ENCODE assay signal across 8 cellular contexts in genomic region chr3:186107148-186108105, GRCh38. TPM values are rescaled to one million over a fixed set of nuclear protein-coding genes. Genes with fewer than 3 reads are reported as not detected.
DNase-seq lines count a peak whose midpoint lies in the region; ATAC-seq and TF ChIP-seq lines count a peak whose summit lies in the region.

No MANE protein-coding gene starts in this region.

- ATAC-seq in PC-3, result peak; percentile 29
- ATAC-seq in naive thymus-derived CD8-positive, alpha-beta T cell, result peak; percentile 19 to 36
- ATAC-seq in GM21360 (IDR thresholded peaks at IDR 0.05; ENCODE audit: unreplicated experiment), result no peak

- H3K36me3 ChIP-seq in PC-3 (ENCODE audit: low read depth, low read length) (peaks cover 16% of the 10 kb centered on the region; the same call in 1 of the 2 replicates), transverse colon (no peaks in the 10 kb centered on the region)

- TF ChIP-seq POLR2A in transverse colon (IDR thresholded peaks at IDR 0.05), result no peak

- peak overlapping the region; percentile 82 to 99 (median 88) for H3K4me3 Mint-ChIP-seq in naive thymus-derived CD8-positive, alpha-beta T cell

- H3K9me3 Mint-ChIP-seq in naive thymus-derived CD8-positive, alpha-beta T cell, result no peaks in the 10 kb centered on the region

- TF ChIP-seq EP300 in transverse colon (IDR thresholded peaks at IDR 0.05; ENCODE audit: low read depth), result no peak

- H3K9ac ChIP-seq in PC-3 (ENCODE audit: low read length), result peak overlapping the region; percentile 78

- peak overlapping the region in 3 of 10 donors; percentile 26 to 76 (median 57) for H3K27ac Mint-ChIP-seq in naive thymus-derived CD8-positive, alpha-beta T cell

- H3K4me2 ChIP-seq in PC-3 (ENCODE audit: low read length), result peak overlapping the region; percentile 90

- TF ChIP-seq CTCF in PC-3 (conservative IDR thresholded peaks at IDR 0.05; ENCODE audit: low read depth, low read length) (no peak), foreskin fibroblast (IDR thresholded peaks at IDR 0.05; ENCODE audit: low read depth, low read length) (no peak), transverse colon (IDR thresholded peaks at IDR 0.05) (no peak)

- peaks cover 0 to 4% (median 0%) of the 10 kb centered on the region in 3 donors for H3K36me3 Mint-ChIP-seq in naive thymus-derived CD8-positive, alpha-beta T cell

- no peaks in the 10 kb centered on the region for H3K27me3 ChIP-seq in PC-3 (ENCODE audit: low read length)
- H3K27me3 ChIP-seq in transverse colon, result peaks cover 63% of the 10 kb centered on the region

- H3K4me3 ChIP-seq in PC-3 (ENCODE audit: low read length) (peak overlapping the region; percentile 96), foreskin fibroblast (ENCODE audit: low read depth in 1 of 2, low read length in 2 of 2) (peak overlapping the region; percentile 80 to 85), transverse colon (peak overlapping the region; percentile 41 to 76 (median 69))

- H3K4me1 Mint-ChIP-seq in naive thymus-derived CD8-positive, alpha-beta T cell, result peaks cover 25 to 42% (median 33%) of the 10 kb centered on the region in 4 donors

- peaks cover 4% of the 10 kb centered on the region for H3F3A ChIP-seq in PC-3 (ENCODE audit: low read length, unreplicated experiment)

- DNase-seq in GM03348 (ENCODE audit: low spot score) (peak; percentile 78), Kasumi-1 (lab: John Stamatoyannopoulos, UW) (peak; percentile 79 to 83), PC-3 (peak; percentile 75), foreskin fibroblast (peak; percentile 57 to 87), transverse colon (peak; percentile 51)
- DNase-seq in activated effector memory CD4-positive, alpha-beta T cell treated with anti-CD3 and anti-CD28 coated beads, Interleukin-2, amount 50 U/mL, for 16 hours, result peak; percentile 77
- DNase-seq in naive thymus-derived CD8-positive, alpha-beta T cell, result peak; percentile 8 to 65 (median 41)

- 3 to 5% methylated on average over 17 to 45 of the region's 45 CpGs for WGBS in transverse colon (ENCODE audit: low coverage in 1 of 2), 2 donors

- BruUV-seq in PC-3 (replicated peaks; lab: Mats Ljungman, UMichigan), result no TSS peak

- POLR2A ChIA-PET in PC-3 (lab: Charles Lee; ENCODE audit: unreplicated experiment), result interaction anchor here (0.6 kb wide), 1 partner anchor 19 kb away, joined by 7 read pairs; no protein-coding TSS in a partner anchor
- POLR2A ChIA-PET in naive thymus-derived CD8-positive, alpha-beta T cell (lab: Charles Lee), result interaction anchor here (0.9 kb wide), 1 partner anchor 77 kb away, joined by 6 read pairs; no protein-coding TSS in a partner anchor

- peak overlapping the region; percentile 12; the same call in 1 of the 2 replicates for H3K27ac ChIP-seq in PC-3 (ENCODE audit: low read length)
- peak overlapping the region; percentile 12 to 83 (median 78) for H3K27ac ChIP-seq in transverse colon

- peaks cover 15% of the 10 kb centered on the region; the same call in 1 of the 2 replicates for H4K20me1 ChIP-seq in PC-3 (ENCODE audit: low read length)

- H3K9me2 ChIP-seq in PC-3 (replicated peaks; ENCODE audit: low read length), result no peaks in the 10 kb centered on the region

- H3K4me1 ChIP-seq in PC-3 (ENCODE audit: insufficient read depth, low read length), result peaks cover 32% of the 10 kb centered on the region
- H3K4me1 ChIP-seq in transverse colon, result peaks cover 4 to 63% (median 30%) of the 10 kb centered on the region in 4 donors

- H3K27me3 Mint-ChIP-seq in naive thymus-derived CD8-positive, alpha-beta T cell, result peaks cover 50 to 83% (median 70%) of the 10 kb centered on the region in 5 donors

- intact Hi-C loops in PC-3 (cut with micrococcal nuclease) (loop anchor here (2.0 to 10.0 kb wide), 5 partner anchors 123 to 677 kb away; partner anchors contain the start of genes CRYGS, EIF4A2 and TRA2B), transverse colon (cut with DNase I; ENCODE audit: low total_unique reads) (no loop called here)

- H3K9me3 ChIP-seq in PC-3 (ENCODE audit: low read length) (no peaks in the 10 kb centered on the region), transverse colon (no peaks in the 10 kb centered on the region)

- in situ Hi-C loops in transverse colon (cut with MboI; ENCODE audit: low pct_ligation_motif_present in 1 of 4, low pct_unique_long_range_greater_than_20kb in 1 of 4, low sequenced_read_pairs in 3 of 4), result loop anchor here in 1 of 4 donors (25.0 kb wide), 1 partner anchor 680 kb away; the partner anchor contains the start of gene EIF4A2

- peak overlapping the region; percentile 74 for H2AFZ ChIP-seq in PC-3 (ENCODE audit: low read length)

- peaks cover 46% of the 10 kb centered on the region for H3K79me2 ChIP-seq in PC-3 (ENCODE audit: low read length)

- CTCF ChIA-PET in PC-3 (lab: Charles Lee), result no interaction called here

RNA-seq across cellular contexts. Expression of gene ETV5, which starts 1.5 kb away (rescaled TPM):
- total RNA-seq in PC-3 (2014; rRNA removed), result 41.4 and 60.6 TPM in 2 replicates
- total RNA-seq in naive thymus-derived CD8-positive, alpha-beta T cell, result under 1 TPM; 0.08 to 0.36 TPM
- under 1 TPM in 1 of 3 donors, not detected in 2; 0.10 TPM for polyA plus RNA-seq in naive thymus-derived CD8-positive, alpha-beta T cell
- 10 to 100 TPM in 1 of 4 donors, 1 to 10 TPM in 2, not detected in 1; 1.9 to 12.2 (median 4.0) TPM for total RNA-seq in transverse colon
